17 cellular contexts compared by ENCODE assay signal in genomic region chr11:4543561-4543960, GRCh38. TPM values are rescaled to one million over a fixed set of nuclear protein-coding genes. Genes with fewer than 3 reads are reported as not detected.
DNase-seq lines count a peak whose midpoint lies in the region; ATAC-seq and TF ChIP-seq lines count a peak whose summit lies in the region.
"Had no signal": no experiment of that assay in that cellular context is flagged by ENCODE, and none has a peak within 500 bp of the region (broad histone marks: within the 10 kb centered on the region; RNA-seq: fewer than 3 reads in every experiment).

No MANE protein-coding gene starts in this region.

- H3K36me3 ChIP-seq in mucosa of descending colon (ENCODE audit: low read depth) = no peaks in the 10 kb centered on the region

- intact Hi-C loops in mucosa of descending colon (cut with DNase I, micrococcal nuclease) = no loop called here

- peaks cover 7% of the 10 kb centered on the region for H3K4me1 ChIP-seq in mucosa of descending colon (ENCODE audit: low read depth)

- no peak for TF ChIP-seq CTCF in epithelial cell of esophagus (IDR thresholded peaks at IDR 0.05; ENCODE audit: insufficient read depth, low read depth, low read length, missing control alignments)
- no peak for TF ChIP-seq CTCF in mucosa of descending colon (IDR thresholded peaks at IDR 0.05)

- H3K9me3 ChIP-seq in mucosa of descending colon = no peaks in the 10 kb centered on the region

- ATAC-seq in mucosa of descending colon (peak; percentile 51), GM19467 (IDR thresholded peaks at IDR 0.05; ENCODE audit: unreplicated experiment) (no peak)
- ATAC-seq: Panc1, SK-N-SH treated with all-trans-retinoic acid at 6 μM for 48 hours had no signal

- H3K4me3 ChIP-seq in epithelial cell of esophagus (ENCODE audit: low read length) (no peak overlapping the region), mucosa of descending colon (no peak overlapping the region)
- H3K4me3 ChIP-seq: GM23248 had no signal

- peak; percentile 36 for DNase-seq in ELR (ENCODE audit: low read depth)
- peak; percentile 22 for DNase-seq in RKO (ENCODE audit: low spot score)
- DNase-seq in epithelial cell of esophagus (ENCODE audit: low read depth) = peak; percentile 55
- no peak for DNase-seq in mucosa of descending colon
- no peak for DNase-seq in hepatic stellate cell (ENCODE audit: low spot score)
- no peak for DNase-seq in central memory CD4-positive, alpha-beta T cell
- DNase-seq: COR-L47, DMS153, GM23248, MM.1S, NCI-H1105, NCI-H1694, NCI-H524, SHP77 treated with DMSO at 0.1 percent for 48 hours had no signal

RNA-seq across cellular contexts. Expression of gene OR52M1, which starts 1.4 kb away (rescaled TPM):
- not detected for total RNA-seq in mucosa of descending colon
- total RNA-seq: GM23248 had no signal

RNA-seq across cellular contexts. Expression of gene OR52I2, which starts 38.0 kb away (rescaled TPM):
- total RNA-seq in mucosa of descending colon = not detected
- total RNA-seq: GM23248 had no signal

RNA-seq across cellular contexts. Expression of gene OR52I1, which starts 50.3 kb away (rescaled TPM):
- not detected for total RNA-seq in mucosa of descending colon
- total RNA-seq: GM23248 had no signal

Comparison
In these comparisons a context has a peak if more than half of its experiments do, and no peak if none do; other contexts are left out.
1. DNase-seq: peak in ELR (single experiment), RKO (single experiment) and epithelial cell of esophagus (single experiment); none in mucosa of descending colon (0 of 3), hepatic stellate cell (single experiment) and central memory CD4-positive, alpha-beta T cell (single experiment).